20 cellular contexts compared by ENCODE assay signal in genomic region chr4:153572609-153573008, GRCh38.
DNase-seq lines count a peak whose midpoint lies in the region; ATAC-seq and TF ChIP-seq lines count a peak whose summit lies in the region.
"Had no signal": no experiment of that assay in that cellular context is flagged by ENCODE, and none has a peak within 500 bp of the region (broad histone marks: within the 10 kb centered on the region; RNA-seq: fewer than 3 reads in every experiment).

No MANE protein-coding gene starts in this region.

- no peaks in the 10 kb centered on the region for H3K27me3 Mint-ChIP-seq in CD4-positive, alpha-beta memory T cell
- no peaks in the 10 kb centered on the region for H3K27me3 Mint-ChIP-seq in activated CD8-positive, alpha-beta T cell treated with anti-CD3 and anti-CD28 coated beads for 36 hours
- H3K27me3 Mint-ChIP-seq in natural killer cell treated with Interleukin-12 subunit alpha and Interleukin-12 subunit beta and Interleukin-15 and Interleukin-18, amount 100 ng/mL, for 72 hours = no peaks in the 10 kb centered on the region
- H3K27me3 Mint-ChIP-seq in activated T-helper 2 cell treated with anti-CD3 and anti-CD28 coated beads, Interferon-gamma antibody, Interleukin-2, Interleukin-4, amounts not matched to agents 10 μg/mL and 5 μg/mL and 100 μg/mL, durations not matched to agents 14 hours and 24 hours and 36 hours (ENCODE audit: low read depth) = no peaks in the 10 kb centered on the region

- H3K9me3 Mint-ChIP-seq in CD4-positive, alpha-beta memory T cell = peaks cover 0 to 2% (median 0%) of the 10 kb centered on the region in 8 donors
- no peaks in the 10 kb centered on the region for H3K9me3 Mint-ChIP-seq in activated CD8-positive, alpha-beta T cell treated with anti-CD3 and anti-CD28 coated beads for 36 hours
- H3K9me3 Mint-ChIP-seq in natural killer cell treated with Interleukin-12 subunit alpha and Interleukin-12 subunit beta and Interleukin-15 and Interleukin-18, amount 100 ng/mL, for 72 hours = no peaks in the 10 kb centered on the region
- no peaks in the 10 kb centered on the region for H3K9me3 Mint-ChIP-seq in activated T-helper 2 cell treated with anti-CD3 and anti-CD28 coated beads, Interferon-gamma antibody, Interleukin-2, Interleukin-4, amounts not matched to agents 10 μg/mL and 5 μg/mL and 100 μg/mL, durations not matched to agents 14 hours and 24 hours and 36 hours
- H3K9me3 Mint-ChIP-seq: stimulated activated effector memory CD8-positive, alpha-beta T cell treated with anti-CD3 and anti-CD28 coated beads, Interleukin-12 subunit alpha, Interleukin-12 subunit beta, amount 100 ng/mL, for 72 hours had no signal

- peak overlapping the region; percentile 80 for H3K4me2 ChIP-seq in BLaER1
- H3K4me2 ChIP-seq: PC-9 had no signal

- peak overlapping the region in 3 of 8 donors; percentile 17 to 28 (median 17) for H3K4me3 Mint-ChIP-seq in CD4-positive, alpha-beta memory T cell
- no peak overlapping the region for H3K4me3 Mint-ChIP-seq in activated CD8-positive, alpha-beta T cell treated with anti-CD3 and anti-CD28 coated beads for 36 hours
- H3K4me3 Mint-ChIP-seq in natural killer cell treated with Interleukin-12 subunit alpha and Interleukin-12 subunit beta and Interleukin-15 and Interleukin-18, amount 100 ng/mL, for 72 hours = no peak overlapping the region
- no peak overlapping the region for H3K4me3 Mint-ChIP-seq in activated T-helper 2 cell treated with anti-CD3 and anti-CD28 coated beads, Interferon-gamma antibody, Interleukin-2, Interleukin-4, amounts not matched to agents 10 μg/mL and 5 μg/mL and 100 μg/mL, durations not matched to agents 14 hours and 24 hours and 36 hours (ENCODE audit: low read depth)
- H3K4me3 Mint-ChIP-seq: stimulated activated effector memory CD8-positive, alpha-beta T cell treated with anti-CD3 and anti-CD28 coated beads, Interleukin-12 subunit alpha, Interleukin-12 subunit beta, amount 100 ng/mL, for 72 hours had no signal

- intact Hi-C loops in CD4-positive, alpha-beta memory T cell (cut with micrococcal nuclease) = loop anchor here (5.0 kb wide), 1 partner anchor 35 kb away; no protein-coding TSS in a partner anchor
- intact Hi-C loops in activated CD8-positive, alpha-beta T cell treated with anti-CD3 and anti-CD28 coated beads for 36 hours (cut with micrococcal nuclease) = loop anchor here (5.0 kb wide), 1 partner anchor 50 kb away; no protein-coding TSS in a partner anchor
- intact Hi-C loops in activated T-helper 2 cell treated with anti-CD3 and anti-CD28 coated beads, Interferon-gamma antibody, Interleukin-2, Interleukin-4, amounts not matched to agents 10 μg/mL and 5 μg/mL and 100 μg/mL, durations not matched to agents 14 hours and 24 hours and 36 hours (cut with micrococcal nuclease) = loop anchor here (10.0 kb wide), 1 partner anchor 348 kb away; no protein-coding TSS in a partner anchor
- intact Hi-C loops in adrenal gland (cut with DNase I) = loop anchor here in 1 of 2 donors (2.0 kb wide), 1 partner anchor 138 kb away; no protein-coding TSS in a partner anchor

- H3K36me3 Mint-ChIP-seq in CD4-positive, alpha-beta memory T cell = peaks cover 22 to 39% of the 10 kb centered on the region in 2 donors
- peaks cover 32% of the 10 kb centered on the region for H3K36me3 Mint-ChIP-seq in activated CD8-positive, alpha-beta T cell treated with anti-CD3 and anti-CD28 coated beads for 36 hours (ENCODE audit: low read depth)
- H3K36me3 Mint-ChIP-seq in natural killer cell treated with Interleukin-12 subunit alpha and Interleukin-12 subunit beta and Interleukin-15 and Interleukin-18, amount 100 ng/mL, for 72 hours = peaks cover 6% of the 10 kb centered on the region
- peaks cover 21% of the 10 kb centered on the region for H3K36me3 Mint-ChIP-seq in activated T-helper 2 cell treated with anti-CD3 and anti-CD28 coated beads, Interferon-gamma antibody, Interleukin-2, Interleukin-4, amounts not matched to agents 10 μg/mL and 5 μg/mL and 100 μg/mL, durations not matched to agents 14 hours and 24 hours and 36 hours (ENCODE audit: low read depth)

- 94 to 98% (median 95%) methylated on average over 3 of the region's 3 CpGs for WGBS in adrenal gland, 4 donors

- no peak for TF ChIP-seq CTCF in activated CD8-positive, alpha-beta T cell treated with anti-CD3 and anti-CD28 coated beads for 36 hours (IDR thresholded peaks at IDR 0.05)
- TF ChIP-seq CTCF in adrenal gland (IDR thresholded peaks at IDR 0.05) = no peak

- no peak for DNase-seq in CD4-positive, alpha-beta memory T cell
- no peak for DNase-seq in activated CD8-positive, alpha-beta T cell treated with anti-CD3 and anti-CD28 coated beads for 36 hours
- no peak for DNase-seq in natural killer cell treated with Interleukin-12 subunit alpha and Interleukin-12 subunit beta and Interleukin-15 and Interleukin-18, amount 100 ng/mL, for 72 hours (ENCODE audit: low spot score)
- DNase-seq in activated T-helper 2 cell treated with anti-CD3 and anti-CD28 coated beads, Interferon-gamma antibody, Interleukin-2, Interleukin-4, amounts not matched to agents 10 μg/mL and 5 μg/mL and 100 μg/mL, durations not matched to agents 14 hours and 24 hours and 36 hours (ENCODE audit: low spot score) = no peak
- DNase-seq in adrenal gland = no peak
- DNase-seq: anterior cingulate cortex, COR-L47, foreskin melanocyte, kidney, mammary epithelial cell, MG63, NCI-H1436 treated with DMSO at 0.1 percent for 48 hours, PC-9, WERI-Rb-1 had no signal

- H3K9me3 ChIP-seq in BLaER1 (no peaks in the 10 kb centered on the region), adrenal gland (replicated peaks in 1 of 3) (no peaks in the 10 kb centered on the region)
- H3K9me3 ChIP-seq in CD4-positive, alpha-beta memory T cell (ENCODE audit: control insufficient read depth in 1 of 2, low read length in 2 of 2) = no peaks in the 10 kb centered on the region
- H3K9me3 ChIP-seq: MG63, pancreas, SJSA1, tibial nerve had no signal

- peak overlapping the region; percentile 66 for H3K27ac ChIP-seq in BLaER1
- no peak overlapping the region for H3K27ac ChIP-seq in CD4-positive, alpha-beta memory T cell (ENCODE audit: low read depth, low read length)
- H3K27ac ChIP-seq in adrenal gland = no peak overlapping the region
- H3K27ac ChIP-seq: PC-9, SJSA1, tibial nerve, WERI-Rb-1 had no signal

- TF ChIP-seq POLR2A in adrenal gland (IDR thresholded peaks at IDR 0.05) = no peak

- POLR2A ChIA-PET in CD4-positive, alpha-beta memory T cell (lab: Charles Lee; ENCODE audit: partially characterized antibody) = interaction anchor here (1.0 to 3.9 kb wide), 2 partner anchors 106 to 139 kb away, joined by 3 to 66 read pairs; partner anchors contain the start of gene TMEM131L
- POLR2A ChIA-PET in activated CD8-positive, alpha-beta T cell treated with anti-CD3 and anti-CD28 coated beads for 36 hours (lab: Charles Lee) = interaction anchor here (1.0 to 3.6 kb wide), 6 partner anchors 39 to 208 kb away, joined by 3 to 30 read pairs (median 6); partner anchors contain the start of gene TMEM131L

- H3K4me1 ChIP-seq in BLaER1 (peaks cover 100% of the 10 kb centered on the region), adrenal gland (replicated peaks in 1 of 2) (peaks cover 0 to 18% of the 10 kb centered on the region in 2 donors)
- H3K4me1 ChIP-seq in CD4-positive, alpha-beta memory T cell (ENCODE audit: insufficient read depth, low read length) = peaks cover 31% of the 10 kb centered on the region

- H3K4me3 ChIP-seq in BLaER1 (no peak overlapping the region), adrenal gland (no peak overlapping the region)
- H3K4me3 ChIP-seq in CD4-positive, alpha-beta memory T cell (ENCODE audit: low read length in 2 of 2) = no peak overlapping the region
- H3K4me3 ChIP-seq: MG63, pancreas, PC-9, SJSA1, tibial nerve had no signal

- peaks cover 100% of the 10 kb centered on the region for H4K20me1 ChIP-seq in BLaER1

- peak overlapping the region; percentile 4 to 84 (median 67) for H3K27ac Mint-ChIP-seq in CD4-positive, alpha-beta memory T cell
- peak overlapping the region; percentile 80 for H3K27ac Mint-ChIP-seq in activated CD8-positive, alpha-beta T cell treated with anti-CD3 and anti-CD28 coated beads for 36 hours
- peak overlapping the region; percentile 30 to 52 for H3K27ac Mint-ChIP-seq in natural killer cell treated with Interleukin-12 subunit alpha and Interleukin-12 subunit beta and Interleukin-15 and Interleukin-18, amount 100 ng/mL, for 72 hours
- H3K27ac Mint-ChIP-seq in activated T-helper 2 cell treated with anti-CD3 and anti-CD28 coated beads, Interferon-gamma antibody, Interleukin-2, Interleukin-4, amounts not matched to agents 10 μg/mL and 5 μg/mL and 100 μg/mL, durations not matched to agents 14 hours and 24 hours and 36 hours = no peak overlapping the region

- peaks cover 73% of the 10 kb centered on the region for H3K36me3 ChIP-seq in BLaER1
- H3K36me3 ChIP-seq in CD4-positive, alpha-beta memory T cell (ENCODE audit: insufficient read depth, low read length) = no peaks in the 10 kb centered on the region
- H3K36me3 ChIP-seq in adrenal gland (replicated peaks in 1 of 2) = no peaks in the 10 kb centered on the region
- H3K36me3 ChIP-seq: MG63, pancreas, SJSA1, tibial nerve, WERI-Rb-1 had no signal

- H3K27me3 ChIP-seq in BLaER1 = no peaks in the 10 kb centered on the region
- H3K27me3 ChIP-seq in CD4-positive, alpha-beta memory T cell (ENCODE audit: insufficient read depth, low read length) = no peaks in the 10 kb centered on the region
- H3K27me3 ChIP-seq in adrenal gland = no peaks in the 10 kb centered on the region
- H3K27me3 ChIP-seq: MG63, pancreas, SJSA1, tibial nerve had no signal

- no peak overlapping the region for H3K9ac ChIP-seq in BLaER1

- no peak for ATAC-seq in activated CD8-positive, alpha-beta T cell treated with anti-CD3 and anti-CD28 coated beads for 36 hours
- ATAC-seq in natural killer cell treated with Interleukin-12 subunit alpha and Interleukin-12 subunit beta and Interleukin-15 and Interleukin-18, amount 100 ng/mL, for 72 hours = no peak
- no peak for ATAC-seq in HG02763 (IDR thresholded peaks at IDR 0.05; ENCODE audit: unreplicated experiment)
- ATAC-seq: stimulated activated effector memory CD8-positive, alpha-beta T cell treated with anti-CD3 and anti-CD28 coated beads, Interleukin-12 subunit alpha, Interleukin-12 subunit beta, amount 100 ng/mL, for 72 hours had no signal

- H3K4me1 Mint-ChIP-seq in CD4-positive, alpha-beta memory T cell = peaks cover 52 to 84% (median 65%) of the 10 kb centered on the region in 4 donors
- peaks cover 81% of the 10 kb centered on the region for H3K4me1 Mint-ChIP-seq in activated CD8-positive, alpha-beta T cell treated with anti-CD3 and anti-CD28 coated beads for 36 hours (ENCODE audit: low read depth)
- H3K4me1 Mint-ChIP-seq in natural killer cell treated with Interleukin-12 subunit alpha and Interleukin-12 subunit beta and Interleukin-15 and Interleukin-18, amount 100 ng/mL, for 72 hours (ENCODE audit: low read depth in 2 of 2) = peaks cover 43 to 51% of the 10 kb centered on the region in 2 donors
- H3K4me1 Mint-ChIP-seq in activated T-helper 2 cell treated with anti-CD3 and anti-CD28 coated beads, Interferon-gamma antibody, Interleukin-2, Interleukin-4, amounts not matched to agents 10 μg/mL and 5 μg/mL and 100 μg/mL, durations not matched to agents 14 hours and 24 hours and 36 hours (ENCODE audit: low read depth) = peaks cover 58% of the 10 kb centered on the region

- CTCF ChIA-PET in CD4-positive, alpha-beta memory T cell (lab: Charles Lee; ENCODE audit: partially characterized antibody) = interaction anchor here (0.9 to 4.7 kb wide), 11 partner anchors 11 to 427 kb away, joined by 3 to 228 read pairs (median 17); partner anchors contain the start of genes MND1 and TMEM131L
- CTCF ChIA-PET in activated CD8-positive, alpha-beta T cell treated with anti-CD3 and anti-CD28 coated beads for 36 hours (lab: Charles Lee) = interaction anchor here (1.0 to 4.5 kb wide), 10 partner anchors 21 to 229 kb away, joined by 3 to 40 read pairs (median 12); partner anchors contain the start of gene TMEM131L
